ENCODE assay signal across 28 cellular contexts in genomic region chr17:9410737-9411136, GRCh38.
"Had no signal": no experiment of that assay in that cellular context is flagged by ENCODE, and none has a peak within 500 bp of the region (broad histone marks: within the 10 kb centered on the region; RNA-seq: fewer than 3 reads in every experiment).

No MANE protein-coding gene starts in this region.

- ATAC-seq: activated CD4-positive, alpha-beta T cell treated with anti-CD3 and anti-CD28 coated beads for 36 hours; activated naive CD4-positive, alpha-beta T cell treated with anti-CD3 and anti-CD28 coated beads, Interleukin-2, amount 50 U/mL, for 72 hours; activated T-cell treated with anti-CD3 and anti-CD28 coated beads, Interleukin-2, amount 50 U/mL, for 72 hours; esophagus mucosa; foreskin keratinocyte; gastrocnemius medialis; heart left ventricle had no signal

- H3K9me3 ChIP-seq: ascending aorta, breast epithelium, colonic mucosa, gastrocnemius medialis, heart left ventricle had no signal

- H3K4me1 ChIP-seq: colonic mucosa had no signal

- DNase-seq: activated CD4-positive, alpha-beta memory T cell treated with anti-CD3 and anti-CD28 coated beads, Interleukin-2, amount 10 ng/mL, durations not matched to agents 7 days and 5 days; activated CD4-positive, alpha-beta T cell treated with anti-CD3 and anti-CD28 coated beads for 36 hours; activated CD4-positive, alpha-beta T cell treated with anti-CD3 and anti-CD28 coated beads, Interleukin-2, amount 10 ng/mL, durations not matched to agents 7 days and 5 days; activated CD4-positive, alpha-beta T cell treated with anti-CD3 and anti-CD28 coated beads, Interleukin-2, amount 50 U/mL, for 4 hours; activated CD4-positive, CD25-positive, alpha-beta regulatory T cell; activated CD4-positive, CD25-positive, alpha-beta regulatory T cell treated with anti-CD3 and anti-CD28 coated beads, Interleukin-2, amount 50 U/mL, for 72 hours; activated CD8-positive, alpha-beta memory T cell treated with anti-CD3 and anti-CD28 coated beads, Interleukin-2, amount 50 U/mL, for 48 hours; activated gamma-delta T cell; activated naive CD4-positive, alpha-beta T cell; activated naive CD4-positive, alpha-beta T cell treated with anti-CD3 and anti-CD28 coated beads, Interleukin-2, amount 10 ng/mL, durations not matched to agents 7 days and 5 days; activated naive CD8-positive, alpha-beta T cell treated with anti-CD3 and anti-CD28 coated beads, Interleukin-2, amount 10 ng/mL, durations not matched to agents 7 days and 5 days; activated T-cell treated with anti-CD3 and anti-CD28 coated beads for 4 hours; activated T-cell treated with anti-CD3 and anti-CD28 coated beads, Interleukin-2, amount 50 U/mL, for 24 hours; activated T-cell treated with anti-CD3 and anti-CD28 coated beads, Interleukin-2, amount 50 U/mL, for 72 hours; central memory CD4-positive, alpha-beta T cell; cerebellar nuclear complex; colonic mucosa; effector CD8-positive, alpha-beta T cell; foreskin keratinocyte; gastrocnemius medialis; glutamatergic neuron; heart left ventricle; T-helper 2 cell had no signal

- H3K4me3 ChIP-seq: ascending aorta, breast epithelium, cardiac muscle cell, colonic mucosa, gastrocnemius medialis, heart left ventricle had no signal

- H3K27ac ChIP-seq: ascending aorta, breast epithelium, cardiac muscle cell, colonic mucosa, foreskin keratinocyte, gastrocnemius medialis, heart left ventricle had no signal
